Comparison of ENCODE assay signal across 8 cellular contexts in genomic region chr19:49929611-49930482, GRCh38. TPM values are rescaled to one million over a fixed set of nuclear protein-coding genes. Genes with fewer than 3 reads are reported as not detected.
A peak's percentile ranks its signal among the peaks of the same experiment; 100 is the strongest.
DNase-seq lines count a peak whose midpoint lies in the region; ATAC-seq and TF ChIP-seq lines count a peak whose summit lies in the region.

No MANE protein-coding gene starts in this region.

- intact Hi-C loops in dorsolateral prefrontal cortex (cut with DNase I) (loop anchor here (1.0 to 10.0 kb wide), 5 partner anchors 53 to 397 kb away; partner anchors contain the start of genes AKT1S1 (in 2 of the 2), TBC1D17 (in 2 of the 2), KCNC3 (in 1 of the 2) and VRK3 (in 1 of the 2)), lower leg skin (cut with DNase I; ENCODE audit: low total_unique reads) (no loop called here)

- no peaks in the 10 kb centered on the region for H3K27me3 ChIP-seq in dorsolateral prefrontal cortex

- WGBS in lower leg skin, 2 donors: 2% methylated on average over 42 to 43 of the region's 43 CpGs

- peak; percentile 76 for ATAC-seq in GM19395 (IDR thresholded peaks at IDR 0.05; ENCODE audit: unreplicated experiment)
- peak; percentile 45 for ATAC-seq in HG03565 (IDR thresholded peaks at IDR 0.05; ENCODE audit: unreplicated experiment)

- TF ChIP-seq CTCF in C4-2B (conservative IDR thresholded peaks at IDR 0.05): no peak
- peak in 12 of 56 donors; percentile 6 to 35 (median 20) for TF ChIP-seq CTCF in dorsolateral prefrontal cortex (IDR thresholded peaks at IDR 0.05 in 54 of 56, conservative IDR thresholded peaks at IDR 0.05 in 2 of 56; ENCODE audit: low read depth in 1 of 56, partially characterized antibody in 56 of 56)
- TF ChIP-seq CTCF in lower leg skin (IDR thresholded peaks at IDR 0.05): no peak

- DNase-seq in NCI-H748 treated with DMSO at 0.1 percent for 48 hours (lab: John Stamatoyannopoulos, UW) (peak; percentile 98), dorsolateral prefrontal cortex (peak; percentile 76 to 97 (median 94)), lower leg skin (ENCODE audit: low spot score in 2 of 2) (peak; percentile 89 to 97)
- DNase-seq in activated CD4-positive, alpha-beta T cell treated with anti-CD3 and anti-CD28 coated beads, Interleukin-2, amount 50 U/mL, for 4 hours: peak; percentile 92 to 93
- DNase-seq in stimulated activated CD4-positive, alpha-beta T cell treated with anti-CD3 and anti-CD28 coated beads, Interleukin-4, amount 100 ng/mL, for 4 hours: peak; percentile 82 to 95

- TF ChIP-seq POLR2A in lower leg skin (IDR thresholded peaks at IDR 0.05): no peak

- H3K27ac ChIP-seq in C4-2B (peak overlapping the region; percentile 100), dorsolateral prefrontal cortex (peak overlapping the region; percentile 80 to 99 (median 96))

- H3K4me3 ChIP-seq in dorsolateral prefrontal cortex (peak overlapping the region; percentile 72 to 100 (median 96)), lower leg skin (ENCODE audit: low read depth, poor library complexity, severe bottlenecking) (peak overlapping the region; percentile 97)

RNA-seq across cellular contexts. Expression of gene NUP62, which starts 0.5 kb away (rescaled TPM):
- total RNA-seq in dorsolateral prefrontal cortex (10 to 100 TPM; 27.0 to 56.5 (median 36.4) TPM), lower leg skin (10 to 100 TPM; 36.4 to 45.5 (median 41.1) TPM)

RNA-seq across cellular contexts. Expression of gene ATF5, which starts 0.8 kb away (rescaled TPM):
- total RNA-seq in dorsolateral prefrontal cortex (10 to 100 TPM in 65 of 120 experiments, 1 to 10 TPM in 55; 5.5 to 19.9 (median 10.1) TPM), lower leg skin (1 to 10 TPM; 5.0 to 10.0 (median 6.8) TPM)

RNA-seq across cellular contexts. Expression of gene SIGLEC11, which starts 31.1 kb away (rescaled TPM):
- total RNA-seq in dorsolateral prefrontal cortex: 1 to 10 TPM in 38 of 120 experiments, under 1 TPM in 78, not detected in 4; 0.15 to 5.0 (median 0.72) TPM
- total RNA-seq in lower leg skin: under 1 TPM in 2 of 4 donors, not detected in 2; 0.13 to 0.63 TPM

RNA-seq across cellular contexts. Expression of gene IL4I1, which starts 33.2 kb away (rescaled TPM):
- total RNA-seq in dorsolateral prefrontal cortex (1 to 10 TPM in 52 of 120 experiments, under 1 TPM in 57, not detected in 11; 0.23 to 6.1 (median 0.96) TPM), lower leg skin (under 1 TPM in 1 of 4 donors, not detected in 3; 0.42 TPM)

RNA-seq across cellular contexts. Expression of gene TBC1D17, which starts 52.3 kb away (rescaled TPM):
- 100 to 1,000 TPM in 14 of 120 experiments, 10 to 100 TPM in 106; 61.4 to 116 (median 85.9) TPM for total RNA-seq in dorsolateral prefrontal cortex
- 10 to 100 TPM; 56.4 to 93.4 (median 59.8) TPM for total RNA-seq in lower leg skin

Comparison
In these comparisons a context has a peak if more than half of its experiments do, and no peak if none do; other contexts are left out.
1. Peak in every context shown above with its lines: DNase-seq, ATAC-seq, H3K4me3 ChIP-seq and H3K27ac ChIP-seq.